In genomic region chr15:74626752-74627692, GRCh38 we compare ENCODE assay signal across 12 cellular contexts. TPM values are rescaled to one million over a fixed set of nuclear protein-coding genes. Genes with fewer than 3 reads are reported as not detected.
DNase-seq lines count a peak whose midpoint lies in the region; ATAC-seq and TF ChIP-seq lines count a peak whose summit lies in the region.
"Had no signal": no experiment of that assay in that cellular context is flagged by ENCODE, and none has a peak within 500 bp of the region (broad histone marks: within the 10 kb centered on the region; RNA-seq: fewer than 3 reads in every experiment).

No MANE protein-coding gene starts in this region.

- peak overlapping the region; percentile 47 for H3K4me3 Mint-ChIP-seq in activated naive CD8-positive, alpha-beta T cell
- H3K4me3 Mint-ChIP-seq: CD4-positive, alpha-beta memory T cell had no signal

- no peaks in the 10 kb centered on the region for H3K9me3 ChIP-seq in transverse colon
- H3K9me3 ChIP-seq: SJSA1, thoracic aorta had no signal

- DNase-seq in RKO (ENCODE audit: low spot score) (no peak), NCI-H187 treated with DMSO at 0.1 percent for 48 hours (lab: John Stamatoyannopoulos, UW) (no peak), transverse colon (no peak), LoVo (ENCODE audit: low spot score) (no peak)
- DNase-seq: NCI-H1417 treated with DMSO at 0.1 percent for 48 hours had no signal

- H3K27ac Mint-ChIP-seq in activated naive CD8-positive, alpha-beta T cell: peak overlapping the region; percentile 88

- no peaks in the 10 kb centered on the region for H3K4me1 ChIP-seq in transverse colon
- H3K4me1 ChIP-seq: SJSA1 had no signal

- no peaks in the 10 kb centered on the region for H3K9me3 Mint-ChIP-seq in activated naive CD8-positive, alpha-beta T cell (ENCODE audit: low read depth)
- H3K9me3 Mint-ChIP-seq: CD4-positive, alpha-beta memory T cell had no signal

- H3K4me3 ChIP-seq in transverse colon: no peak overlapping the region
- H3K4me3 ChIP-seq: SJSA1, thoracic aorta had no signal

- peaks cover 39% of the 10 kb centered on the region for H3K4me1 Mint-ChIP-seq in activated naive CD8-positive, alpha-beta T cell (ENCODE audit: low read depth)

- no peak for TF ChIP-seq EP300 in transverse colon (IDR thresholded peaks at IDR 0.05; ENCODE audit: low read depth)

- TF ChIP-seq CTCF in 22Rv1 (IDR thresholded peaks at IDR 0.05): no peak
- no peak for TF ChIP-seq CTCF in transverse colon (IDR thresholded peaks at IDR 0.05)

- peak; percentile 52 for ATAC-seq in GM18868 (IDR thresholded peaks at IDR 0.05; ENCODE audit: unreplicated experiment)
- ATAC-seq in HG03159 (IDR thresholded peaks at IDR 0.05; ENCODE audit: unreplicated experiment): peak; percentile 55

- H3K27ac ChIP-seq in 22Rv1 (peak overlapping the region; percentile 7; the same call in 1 of the 2 replicates), transverse colon (peak overlapping the region in 2 of 4 donors; percentile 7 to 30)
- H3K27ac ChIP-seq: SJSA1, thoracic aorta had no signal

- peaks cover 0 to 71% (median 32%) of the 10 kb centered on the region in 4 donors for H3K36me3 ChIP-seq in transverse colon

- 62 to 81% methylated on average over 3 to 10 of the region's 10 CpGs for WGBS in transverse colon (ENCODE audit: low coverage in 1 of 2), 2 donors

- TF ChIP-seq POLR2A in transverse colon (IDR thresholded peaks at IDR 0.05): no peak

- H3K27me3 Mint-ChIP-seq in activated naive CD8-positive, alpha-beta T cell: no peaks in the 10 kb centered on the region
- H3K27me3 Mint-ChIP-seq: CD4-positive, alpha-beta memory T cell had no signal

- peaks cover 5% of the 10 kb centered on the region for H3K36me3 Mint-ChIP-seq in activated naive CD8-positive, alpha-beta T cell

- H3K27me3 ChIP-seq in transverse colon: no peaks in the 10 kb centered on the region
- H3K27me3 ChIP-seq: SJSA1 had no signal

- in situ Hi-C loops in transverse colon (cut with MboI; ENCODE audit: low pct_ligation_motif_present in 1 of 4, low pct_unique_long_range_greater_than_20kb in 1 of 4, low sequenced_read_pairs in 3 of 4): loop anchor here in 3 of 4 donors (25.0 kb wide), 2 partner anchors 310 to 335 kb away; partner anchors contain the start of genes COX5A (in 2 of the 3) and RPP25 (in 1 of the 3)

- intact Hi-C loops in transverse colon (cut with DNase I; ENCODE audit: low total_unique reads): loop anchor here (5.0 to 10.0 kb wide), 2 partner anchors 130 to 242 kb away; no protein-coding TSS in a partner anchor

RNA-seq across cellular contexts. Expression of gene CLK3, which starts 11.4 kb away (rescaled TPM):
- 100 to 1,000 TPM; 144 to 420 (median 208) TPM for total RNA-seq in transverse colon
